In the genomic region with DNA sequence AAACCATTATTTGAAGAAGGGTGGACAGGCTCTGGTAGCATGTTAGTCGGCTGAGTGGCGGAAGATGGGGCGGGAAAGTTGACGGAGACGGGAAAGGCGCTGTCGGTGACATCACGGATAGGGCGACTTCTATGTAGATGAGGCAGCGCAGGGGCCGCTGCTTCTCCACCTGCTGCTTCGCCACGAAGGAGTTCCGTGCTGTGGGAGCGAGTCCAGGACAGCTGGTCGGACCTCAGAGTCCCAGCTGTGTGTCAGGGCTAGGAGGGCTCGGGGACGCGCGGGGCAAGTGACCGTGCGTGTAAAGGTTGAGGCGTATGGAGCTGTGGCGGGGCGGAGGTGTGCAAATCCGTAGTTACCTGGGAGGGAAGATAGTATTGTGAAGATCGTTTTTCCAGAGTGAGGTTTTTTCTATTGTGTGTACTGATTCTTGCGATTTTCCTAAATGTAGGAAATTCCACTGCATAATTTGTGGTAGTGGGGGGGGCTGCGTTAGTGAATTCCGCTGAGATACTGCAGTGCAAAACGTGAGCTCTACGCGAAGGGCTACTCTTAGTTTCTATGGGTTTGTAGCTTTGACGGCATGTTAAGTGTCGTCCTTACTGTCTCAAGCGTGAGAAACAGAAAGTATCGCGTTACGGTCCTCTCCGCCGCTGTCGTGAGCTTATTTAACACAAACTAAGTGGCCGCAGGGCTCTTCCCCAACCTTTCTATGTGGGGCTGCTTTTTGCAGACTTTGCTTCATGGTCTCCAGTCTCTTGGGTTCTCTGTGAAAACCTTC, we compare ENCODE assay signal across 8 cellular contexts.
DNase-seq lines count a peak whose midpoint lies in the region; FAIRE-seq and TF ChIP-seq lines count a peak whose summit lies in the region.

No MANE protein-coding gene starts in this region.

- DNase-seq in Ammon's horn (ENCODE audit: low spot score) = peak; percentile 74
- peak; percentile 43 for DNase-seq in GM19239 (ENCODE audit: insufficient read length, low spot score)
- peak; percentile 32 for DNase-seq in HuH-7 (ENCODE audit: low spot score)
- peak; percentile 29 for DNase-seq in T follicular helper cell (ENCODE audit: low read depth)
- DNase-seq in anterior cingulate cortex (lab: John Stamatoyannopoulos, UW) = peak in 45 of 58 donors; percentile 6 to 69 (median 35)
- peak; percentile 8 to 10 for DNase-seq in hippocampal formation (lab: John Stamatoyannopoulos, UW)
- peak; percentile 75 for DNase-seq in retinal pigment epithelial cell (ENCODE audit: low read depth)
- DNase-seq in foreskin melanocyte = no peak

- H3K4me3 ChIP-seq in retinal pigment epithelial cell (ENCODE audit: low read length) = peak overlapping the region; percentile 59

- FAIRE-seq in GM19239 (lab: Jason Lieb, UNC) = no peak

- no peak for TF ChIP-seq CTCF in retinal pigment epithelial cell (conservative IDR thresholded peaks at IDR 0.05; ENCODE audit: low read depth, low read length)
